Comparison of ENCODE assay signal across 1 cellular context in the genomic region with DNA sequence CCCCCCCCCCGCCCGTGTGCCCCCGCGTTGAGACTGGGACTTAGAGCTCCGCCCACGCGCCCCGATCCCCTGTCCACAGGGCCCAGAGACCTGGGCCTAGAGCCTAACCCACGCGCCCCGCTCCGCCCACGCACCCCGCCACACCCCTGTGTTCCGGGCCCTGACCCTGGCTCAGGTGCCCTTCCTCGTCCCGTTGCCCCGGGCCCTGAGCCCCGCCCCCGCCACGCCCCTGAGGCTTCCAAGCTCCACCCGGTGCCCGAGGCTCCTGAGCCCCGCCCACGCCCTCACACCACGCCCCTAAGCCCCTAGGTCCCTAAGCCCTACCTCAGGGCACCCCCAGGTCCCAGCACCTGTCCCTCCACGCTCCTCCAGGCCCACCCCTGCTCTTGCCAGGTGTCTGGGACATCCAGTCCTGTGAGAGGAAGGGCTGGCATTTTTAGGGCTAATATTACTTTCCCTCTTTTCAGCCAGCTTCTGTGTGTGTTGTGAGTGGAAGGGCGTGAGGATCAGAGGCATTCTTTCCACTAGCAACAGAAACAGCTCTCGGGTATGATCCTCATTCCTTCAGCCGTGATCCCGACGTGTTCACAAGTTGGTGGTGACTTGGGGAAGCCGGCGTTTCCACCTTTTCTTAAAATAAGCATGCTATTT.
TF ChIP-seq lines count a peak whose summit lies in the region.

No MANE protein-coding gene starts in this region.

TF ChIP-seq in GM12878, 131 proteins besides CTCF, POLR2A, EP300 and RAD21 (continued from another document):
- TF ChIP-seq JUND (IDR thresholded peaks at IDR 0.05; ENCODE audit: low read depth, low read length) (no peak), CBX5 (IDR thresholded peaks at IDR 0.05; ENCODE audit: low read depth) (no peak), BHLHE40 (IDR thresholded peaks at IDR 0.05; ENCODE audit: borderline replicate concordance in 1 of 2, low read depth in 2 of 2, low read length in 1 of 2) (peak in 1 of 2 experiments; percentile 50; a peak in 1 of 4 replicates), BRCA1 (IDR thresholded peaks at IDR 0.05; ENCODE audit: low read depth, low read length) (no peak), NFYA (IDR thresholded peaks at IDR 0.05; ENCODE audit: borderline replicate concordance, low read depth, low read length) (no peak), SP1 (IDR thresholded peaks at IDR 0.05; ENCODE audit: low read depth, low read length) (peak; percentile 70), RCOR1 (conservative IDR thresholded peaks at IDR 0.05; ENCODE audit: low read depth, low read length) (no peak), ETV6 (conservative IDR thresholded peaks at IDR 0.05 in 1 of 2, IDR thresholded peaks at IDR 0.05 in 1 of 2; ENCODE audit: borderline replicate concordance in 1 of 2, low read depth in 1 of 2) (no peak), BACH1 (IDR thresholded peaks at IDR 0.05; ENCODE audit: borderline replicate concordance) (peak; percentile 53), RELA (IDR thresholded peaks at IDR 0.05; ENCODE audit: borderline replicate concordance, partially characterized antibody) (peak; percentile 13), EGR1 (IDR thresholded peaks at IDR 0.05; ENCODE audit: borderline replicate concordance in 1 of 2, low read depth in 2 of 2, low read length in 2 of 2) (peak; percentile 67 to 98), MEF2B (IDR thresholded peaks at IDR 0.05; ENCODE audit: partially characterized antibody, poor library complexity, severe bottlenecking) (peak; percentile 21), CEBPB (IDR thresholded peaks at IDR 0.05; ENCODE audit: borderline replicate concordance in 1 of 2, low read depth in 2 of 2, low read length in 2 of 2) (no peak), MTA3 (IDR thresholded peaks at IDR 0.05; ENCODE audit: borderline replicate concordance, low read length) (no peak), CBFB (IDR thresholded peaks at IDR 0.05; ENCODE audit: low read depth) (no peak), IKZF2 (IDR thresholded peaks at IDR 0.05) (peak in 1 of 2 experiments; percentile 26; a peak in 1 of 4 replicates), HDAC2 (IDR thresholded peaks at IDR 0.05) (no peak), PAX5 (IDR thresholded peaks at IDR 0.05; ENCODE audit: borderline replicate concordance, low read depth, low read length) (peak; percentile 50; the same call in 1 of the 2 replicates), TCF12 (IDR thresholded peaks at IDR 0.05; ENCODE audit: low read depth, low read length) (no peak), HDGF (IDR thresholded peaks at IDR 0.05) (peak; percentile 94), EZH2 (IDR thresholded peaks at IDR 0.05; ENCODE audit: borderline replicate concordance, control insufficient read depth, low read depth, low read length) (no peak)
- TF ChIP-seq, protein P1, sequence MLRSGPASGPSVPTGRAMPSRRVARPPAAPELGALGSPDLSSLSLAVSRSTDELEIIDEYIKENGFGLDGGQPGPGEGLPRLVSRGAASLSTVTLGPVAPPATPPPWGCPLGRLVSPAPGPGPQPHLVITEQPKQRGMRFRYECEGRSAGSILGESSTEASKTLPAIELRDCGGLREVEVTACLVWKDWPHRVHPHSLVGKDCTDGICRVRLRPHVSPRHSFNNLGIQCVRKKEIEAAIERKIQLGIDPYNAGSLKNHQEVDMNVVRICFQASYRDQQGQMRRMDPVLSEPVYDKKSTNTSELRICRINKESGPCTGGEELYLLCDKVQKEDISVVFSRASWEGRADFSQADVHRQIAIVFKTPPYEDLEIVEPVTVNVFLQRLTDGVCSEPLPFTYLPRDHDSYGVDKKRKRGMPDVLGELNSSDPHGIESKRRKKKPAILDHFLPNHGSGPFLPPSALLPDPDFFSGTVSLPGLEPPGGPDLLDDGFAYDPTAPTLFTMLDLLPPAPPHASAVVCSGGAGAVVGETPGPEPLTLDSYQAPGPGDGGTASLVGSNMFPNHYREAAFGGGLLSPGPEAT (IDR thresholded peaks at IDR 0.05; ENCODE audit: low read depth): peak; percentile 75
- TF ChIP-seq, protein P2, sequence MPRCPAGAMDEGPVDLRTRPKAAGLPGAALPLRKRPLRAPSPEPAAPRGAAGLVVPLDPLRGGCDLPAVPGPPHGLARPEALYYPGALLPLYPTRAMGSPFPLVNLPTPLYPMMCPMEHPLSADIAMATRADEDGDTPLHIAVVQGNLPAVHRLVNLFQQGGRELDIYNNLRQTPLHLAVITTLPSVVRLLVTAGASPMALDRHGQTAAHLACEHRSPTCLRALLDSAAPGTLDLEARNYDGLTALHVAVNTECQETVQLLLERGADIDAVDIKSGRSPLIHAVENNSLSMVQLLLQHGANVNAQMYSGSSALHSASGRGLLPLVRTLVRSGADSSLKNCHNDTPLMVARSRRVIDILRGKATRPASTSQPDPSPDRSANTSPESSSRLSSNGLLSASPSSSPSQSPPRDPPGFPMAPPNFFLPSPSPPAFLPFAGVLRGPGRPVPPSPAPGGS (IDR thresholded peaks at IDR 0.05; ENCODE audit: borderline replicate concordance, insufficient read depth, low read depth, low read length, poor library complexity, severe bottlenecking): no peak
- TF ChIP-seq, protein P3, sequence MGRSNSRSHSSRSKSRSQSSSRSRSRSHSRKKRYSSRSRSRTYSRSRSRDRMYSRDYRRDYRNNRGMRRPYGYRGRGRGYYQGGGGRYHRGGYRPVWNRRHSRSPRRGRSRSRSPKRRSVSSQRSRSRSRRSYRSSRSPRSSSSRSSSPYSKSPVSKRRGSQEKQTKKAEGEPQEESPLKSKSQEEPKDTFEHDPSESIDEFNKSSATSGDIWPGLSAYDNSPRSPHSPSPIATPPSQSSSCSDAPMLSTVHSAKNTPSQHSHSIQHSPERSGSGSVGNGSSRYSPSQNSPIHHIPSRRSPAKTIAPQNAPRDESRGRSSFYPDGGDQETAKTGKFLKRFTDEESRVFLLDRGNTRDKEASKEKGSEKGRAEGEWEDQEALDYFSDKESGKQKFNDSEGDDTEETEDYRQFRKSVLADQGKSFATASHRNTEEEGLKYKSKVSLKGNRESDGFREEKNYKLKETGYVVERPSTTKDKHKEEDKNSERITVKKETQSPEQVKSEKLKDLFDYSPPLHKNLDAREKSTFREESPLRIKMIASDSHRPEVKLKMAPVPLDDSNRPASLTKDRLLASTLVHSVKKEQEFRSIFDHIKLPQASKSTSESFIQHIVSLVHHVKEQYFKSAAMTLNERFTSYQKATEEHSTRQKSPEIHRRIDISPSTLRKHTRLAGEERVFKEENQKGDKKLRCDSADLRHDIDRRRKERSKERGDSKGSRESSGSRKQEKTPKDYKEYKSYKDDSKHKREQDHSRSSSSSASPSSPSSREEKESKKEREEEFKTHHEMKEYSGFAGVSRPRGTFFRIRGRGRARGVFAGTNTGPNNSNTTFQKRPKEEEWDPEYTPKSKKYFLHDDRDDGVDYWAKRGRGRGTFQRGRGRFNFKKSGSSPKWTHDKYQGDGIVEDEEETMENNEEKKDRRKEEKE (IDR thresholded peaks at IDR 0.05): no peak
- TF ChIP-seq, protein P4, sequence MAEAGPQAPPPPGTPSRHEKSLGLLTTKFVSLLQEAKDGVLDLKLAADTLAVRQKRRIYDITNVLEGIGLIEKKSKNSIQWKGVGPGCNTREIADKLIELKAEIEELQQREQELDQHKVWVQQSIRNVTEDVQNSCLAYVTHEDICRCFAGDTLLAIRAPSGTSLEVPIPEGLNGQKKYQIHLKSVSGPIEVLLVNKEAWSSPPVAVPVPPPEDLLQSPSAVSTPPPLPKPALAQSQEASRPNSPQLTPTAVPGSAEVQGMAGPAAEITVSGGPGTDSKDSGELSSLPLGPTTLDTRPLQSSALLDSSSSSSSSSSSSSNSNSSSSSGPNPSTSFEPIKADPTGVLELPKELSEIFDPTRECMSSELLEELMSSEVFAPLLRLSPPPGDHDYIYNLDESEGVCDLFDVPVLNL (IDR thresholded peaks at IDR 0.05; ENCODE audit: low read depth, low read length): no peak
- TF ChIP-seq, protein P5, sequence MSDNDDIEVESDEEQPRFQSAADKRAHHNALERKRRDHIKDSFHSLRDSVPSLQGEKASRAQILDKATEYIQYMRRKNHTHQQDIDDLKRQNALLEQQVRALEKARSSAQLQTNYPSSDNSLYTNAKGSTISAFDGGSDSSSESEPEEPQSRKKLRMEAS (IDR thresholded peaks at IDR 0.05; ENCODE audit: low read depth, low read length): peak; percentile 39; the same call in 1 of the 2 replicates
